ENCODE assay signal across 1 cellular context in the genomic region with DNA sequence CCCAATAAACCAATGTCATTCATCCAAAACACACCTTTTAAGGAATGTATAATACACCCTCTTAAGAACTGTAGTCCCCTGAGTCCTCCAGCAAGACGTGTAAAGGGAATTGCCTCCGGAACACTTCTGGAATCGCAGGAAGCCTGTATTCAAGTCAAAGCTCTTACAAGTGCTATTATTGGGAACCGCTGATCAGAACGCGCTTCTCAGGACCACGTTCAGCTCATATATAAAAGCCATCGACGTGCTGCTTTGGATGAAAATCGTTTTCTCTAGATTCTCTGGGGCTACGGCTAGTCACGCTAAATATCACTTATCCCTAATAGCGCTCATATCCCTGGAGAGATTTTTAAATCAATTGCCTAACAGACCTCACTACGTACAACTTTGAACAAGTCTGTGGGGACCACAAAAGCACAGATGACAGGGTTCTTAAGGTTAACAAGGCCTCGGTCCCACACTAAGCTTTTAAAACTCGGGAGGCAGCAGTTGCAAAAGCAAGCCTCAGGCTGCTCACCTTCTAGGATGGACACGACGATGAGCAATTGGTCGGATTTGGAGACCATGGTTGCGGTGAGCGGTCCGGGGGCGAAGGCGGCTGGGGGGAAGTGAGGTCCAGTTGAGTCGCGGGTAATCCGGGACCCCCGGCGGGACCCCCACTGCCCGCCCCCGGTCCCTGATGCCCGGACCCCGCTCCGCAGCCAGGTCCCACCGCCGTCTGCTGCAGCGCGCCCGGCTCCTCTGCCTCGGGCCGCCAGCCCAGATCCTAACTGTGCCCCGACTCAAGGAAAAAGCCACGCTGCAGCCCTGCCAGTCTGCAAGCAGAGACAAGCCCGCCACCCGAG.
TF ChIP-seq lines count a peak whose summit lies in the region.

No MANE protein-coding gene starts in this region.

TF ChIP-seq in HepG2, 621 proteins besides CTCF, POLR2A, EP300 and RAD21 (continued from another document and continues in another):
- TF ChIP-seq, protein P1, sequence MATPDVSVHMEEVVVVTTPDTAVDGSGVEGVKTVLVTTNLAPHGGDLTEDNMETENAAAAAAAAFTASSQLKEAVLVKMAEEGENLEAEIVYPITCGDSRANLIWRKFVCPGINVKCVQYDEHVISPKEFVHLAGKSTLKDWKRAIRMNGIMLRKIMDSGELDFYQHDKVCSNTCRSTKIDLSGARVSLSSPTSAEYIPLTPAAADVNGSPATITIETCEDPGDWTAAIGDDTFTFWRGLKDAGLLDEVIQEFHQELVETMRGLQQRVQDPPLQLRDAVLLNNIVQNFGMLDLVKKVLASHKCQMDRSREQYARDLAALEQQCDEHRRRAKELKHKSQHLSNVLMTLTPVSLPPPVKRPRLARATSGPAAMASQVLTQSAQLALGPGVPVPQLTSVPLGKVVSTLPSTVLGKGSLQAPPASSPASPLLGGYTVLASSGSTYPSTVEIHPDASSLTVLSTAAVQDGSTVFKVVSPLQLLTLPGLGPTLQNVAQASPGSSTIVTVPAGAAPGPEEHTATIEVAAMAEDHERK (CRISPR knock-in tag; IDR thresholded peaks at IDR 0.05; ENCODE audit: low read depth), result no peak
- TF ChIP-seq ARNTL (CRISPR knock-in tag; IDR thresholded peaks at IDR 0.05) (0 out of 2 replicates have a peak, but pooled peaks have one; percentile 36), GABPA (IDR thresholded peaks at IDR 0.05; ENCODE audit: low read depth, low read length) (no peak), GABPA (CRISPR knock-in tag; IDR thresholded peaks at IDR 0.05; ENCODE audit: low read depth) (no peak), ZNF256 (CRISPR knock-in tag; conservative IDR thresholded peaks at IDR 0.05) (0 out of 2 replicates have a peak, but pooled peaks have one; percentile 63), REPIN1 (CRISPR knock-in tag; IDR thresholded peaks at IDR 0.05; ENCODE audit: borderline replicate concordance, low read depth) (no peak), DMAP1 (CRISPR knock-in tag; IDR thresholded peaks at IDR 0.05) (no peak), U2AF2 (IDR thresholded peaks at IDR 0.05; ENCODE audit: low read depth, low read length) (no peak), ZNF17 (CRISPR knock-in tag; IDR thresholded peaks at IDR 0.05) (no peak), ZFP62 (CRISPR knock-in tag; IDR thresholded peaks at IDR 0.05) (no peak), ZNF460 (CRISPR knock-in tag; IDR thresholded peaks at IDR 0.05; ENCODE audit: borderline replicate concordance) (no peak)
- TF ChIP-seq, protein P2, sequence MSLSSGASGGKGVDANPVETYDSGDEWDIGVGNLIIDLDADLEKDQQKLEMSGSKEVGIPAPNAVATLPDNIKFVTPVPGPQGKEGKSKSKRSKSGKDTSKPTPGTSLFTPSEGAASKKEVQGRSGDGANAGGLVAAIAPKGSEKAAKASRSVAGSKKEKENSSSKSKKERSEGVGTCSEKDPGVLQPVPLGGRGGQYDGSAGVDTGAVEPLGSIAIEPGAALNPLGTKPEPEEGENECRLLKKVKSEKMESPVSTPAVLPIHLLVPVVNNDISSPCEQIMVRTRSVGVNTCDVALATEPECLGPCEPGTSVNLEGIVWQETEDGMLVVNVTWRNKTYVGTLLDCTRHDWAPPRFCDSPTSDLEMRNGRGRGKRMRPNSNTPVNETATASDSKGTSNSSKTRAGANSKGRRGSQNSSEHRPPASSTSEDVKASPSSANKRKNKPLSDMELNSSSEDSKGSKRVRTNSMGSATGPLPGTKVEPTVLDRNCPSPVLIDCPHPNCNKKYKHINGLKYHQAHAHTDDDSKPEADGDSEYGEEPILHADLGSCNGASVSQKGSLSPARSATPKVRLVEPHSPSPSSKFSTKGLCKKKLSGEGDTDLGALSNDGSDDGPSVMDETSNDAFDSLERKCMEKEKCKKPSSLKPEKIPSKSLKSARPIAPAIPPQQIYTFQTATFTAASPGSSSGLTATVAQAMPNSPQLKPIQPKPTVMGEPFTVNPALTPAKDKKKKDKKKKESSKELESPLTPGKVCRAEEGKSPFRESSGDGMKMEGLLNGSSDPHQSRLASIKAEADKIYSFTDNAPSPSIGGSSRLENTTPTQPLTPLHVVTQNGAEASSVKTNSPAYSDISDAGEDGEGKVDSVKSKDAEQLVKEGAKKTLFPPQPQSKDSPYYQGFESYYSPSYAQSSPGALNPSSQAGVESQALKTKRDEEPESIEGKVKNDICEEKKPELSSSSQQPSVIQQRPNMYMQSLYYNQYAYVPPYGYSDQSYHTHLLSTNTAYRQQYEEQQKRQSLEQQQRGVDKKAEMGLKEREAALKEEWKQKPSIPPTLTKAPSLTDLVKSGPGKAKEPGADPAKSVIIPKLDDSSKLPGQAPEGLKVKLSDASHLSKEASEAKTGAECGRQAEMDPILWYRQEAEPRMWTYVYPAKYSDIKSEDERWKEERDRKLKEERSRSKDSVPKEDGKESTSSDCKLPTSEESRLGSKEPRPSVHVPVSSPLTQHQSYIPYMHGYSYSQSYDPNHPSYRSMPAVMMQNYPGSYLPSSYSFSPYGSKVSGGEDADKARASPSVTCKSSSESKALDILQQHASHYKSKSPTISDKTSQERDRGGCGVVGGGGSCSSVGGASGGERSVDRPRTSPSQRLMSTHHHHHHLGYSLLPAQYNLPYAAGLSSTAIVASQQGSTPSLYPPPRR (CRISPR knock-in tag; IDR thresholded peaks at IDR 0.05; ENCODE audit: borderline replicate concordance), result 0 out of 2 replicates have a peak, but pooled peaks have one; percentile 6
- TF ChIP-seq, protein P3, sequence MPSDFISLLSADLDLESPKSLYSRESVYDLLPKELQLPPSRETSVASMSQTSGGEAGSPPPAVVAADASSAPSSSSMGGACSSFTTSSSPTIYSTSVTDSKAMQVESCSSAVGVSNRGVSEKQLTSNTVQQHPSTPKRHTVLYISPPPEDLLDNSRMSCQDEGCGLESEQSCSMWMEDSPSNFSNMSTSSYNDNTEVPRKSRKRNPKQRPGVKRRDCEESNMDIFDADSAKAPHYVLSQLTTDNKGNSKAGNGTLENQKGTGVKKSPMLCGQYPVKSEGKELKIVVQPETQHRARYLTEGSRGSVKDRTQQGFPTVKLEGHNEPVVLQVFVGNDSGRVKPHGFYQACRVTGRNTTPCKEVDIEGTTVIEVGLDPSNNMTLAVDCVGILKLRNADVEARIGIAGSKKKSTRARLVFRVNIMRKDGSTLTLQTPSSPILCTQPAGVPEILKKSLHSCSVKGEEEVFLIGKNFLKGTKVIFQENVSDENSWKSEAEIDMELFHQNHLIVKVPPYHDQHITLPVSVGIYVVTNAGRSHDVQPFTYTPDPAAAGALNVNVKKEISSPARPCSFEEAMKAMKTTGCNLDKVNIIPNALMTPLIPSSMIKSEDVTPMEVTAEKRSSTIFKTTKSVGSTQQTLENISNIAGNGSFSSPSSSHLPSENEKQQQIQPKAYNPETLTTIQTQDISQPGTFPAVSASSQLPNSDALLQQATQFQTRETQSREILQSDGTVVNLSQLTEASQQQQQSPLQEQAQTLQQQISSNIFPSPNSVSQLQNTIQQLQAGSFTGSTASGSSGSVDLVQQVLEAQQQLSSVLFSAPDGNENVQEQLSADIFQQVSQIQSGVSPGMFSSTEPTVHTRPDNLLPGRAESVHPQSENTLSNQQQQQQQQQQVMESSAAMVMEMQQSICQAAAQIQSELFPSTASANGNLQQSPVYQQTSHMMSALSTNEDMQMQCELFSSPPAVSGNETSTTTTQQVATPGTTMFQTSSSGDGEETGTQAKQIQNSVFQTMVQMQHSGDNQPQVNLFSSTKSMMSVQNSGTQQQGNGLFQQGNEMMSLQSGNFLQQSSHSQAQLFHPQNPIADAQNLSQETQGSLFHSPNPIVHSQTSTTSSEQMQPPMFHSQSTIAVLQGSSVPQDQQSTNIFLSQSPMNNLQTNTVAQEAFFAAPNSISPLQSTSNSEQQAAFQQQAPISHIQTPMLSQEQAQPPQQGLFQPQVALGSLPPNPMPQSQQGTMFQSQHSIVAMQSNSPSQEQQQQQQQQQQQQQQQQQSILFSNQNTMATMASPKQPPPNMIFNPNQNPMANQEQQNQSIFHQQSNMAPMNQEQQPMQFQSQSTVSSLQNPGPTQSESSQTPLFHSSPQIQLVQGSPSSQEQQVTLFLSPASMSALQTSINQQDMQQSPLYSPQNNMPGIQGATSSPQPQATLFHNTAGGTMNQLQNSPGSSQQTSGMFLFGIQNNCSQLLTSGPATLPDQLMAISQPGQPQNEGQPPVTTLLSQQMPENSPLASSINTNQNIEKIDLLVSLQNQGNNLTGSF (CRISPR knock-in tag; IDR thresholded peaks at IDR 0.05), result 0 out of 2 replicates have a peak, but pooled peaks have one; percentile 30
- TF ChIP-seq, protein P4, sequence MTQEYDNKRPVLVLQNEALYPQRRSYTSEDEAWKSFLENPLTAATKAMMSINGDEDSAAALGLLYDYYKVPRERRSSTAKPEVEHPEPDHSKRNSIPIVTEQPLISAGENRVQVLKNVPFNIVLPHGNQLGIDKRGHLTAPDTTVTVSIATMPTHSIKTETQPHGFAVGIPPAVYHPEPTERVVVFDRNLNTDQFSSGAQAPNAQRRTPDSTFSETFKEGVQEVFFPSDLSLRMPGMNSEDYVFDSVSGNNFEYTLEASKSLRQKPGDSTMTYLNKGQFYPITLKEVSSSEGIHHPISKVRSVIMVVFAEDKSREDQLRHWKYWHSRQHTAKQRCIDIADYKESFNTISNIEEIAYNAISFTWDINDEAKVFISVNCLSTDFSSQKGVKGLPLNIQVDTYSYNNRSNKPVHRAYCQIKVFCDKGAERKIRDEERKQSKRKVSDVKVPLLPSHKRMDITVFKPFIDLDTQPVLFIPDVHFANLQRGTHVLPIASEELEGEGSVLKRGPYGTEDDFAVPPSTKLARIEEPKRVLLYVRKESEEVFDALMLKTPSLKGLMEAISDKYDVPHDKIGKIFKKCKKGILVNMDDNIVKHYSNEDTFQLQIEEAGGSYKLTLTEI (CRISPR knock-in tag; conservative IDR thresholded peaks at IDR 0.05), result no peak
- TF ChIP-seq, protein P5, sequence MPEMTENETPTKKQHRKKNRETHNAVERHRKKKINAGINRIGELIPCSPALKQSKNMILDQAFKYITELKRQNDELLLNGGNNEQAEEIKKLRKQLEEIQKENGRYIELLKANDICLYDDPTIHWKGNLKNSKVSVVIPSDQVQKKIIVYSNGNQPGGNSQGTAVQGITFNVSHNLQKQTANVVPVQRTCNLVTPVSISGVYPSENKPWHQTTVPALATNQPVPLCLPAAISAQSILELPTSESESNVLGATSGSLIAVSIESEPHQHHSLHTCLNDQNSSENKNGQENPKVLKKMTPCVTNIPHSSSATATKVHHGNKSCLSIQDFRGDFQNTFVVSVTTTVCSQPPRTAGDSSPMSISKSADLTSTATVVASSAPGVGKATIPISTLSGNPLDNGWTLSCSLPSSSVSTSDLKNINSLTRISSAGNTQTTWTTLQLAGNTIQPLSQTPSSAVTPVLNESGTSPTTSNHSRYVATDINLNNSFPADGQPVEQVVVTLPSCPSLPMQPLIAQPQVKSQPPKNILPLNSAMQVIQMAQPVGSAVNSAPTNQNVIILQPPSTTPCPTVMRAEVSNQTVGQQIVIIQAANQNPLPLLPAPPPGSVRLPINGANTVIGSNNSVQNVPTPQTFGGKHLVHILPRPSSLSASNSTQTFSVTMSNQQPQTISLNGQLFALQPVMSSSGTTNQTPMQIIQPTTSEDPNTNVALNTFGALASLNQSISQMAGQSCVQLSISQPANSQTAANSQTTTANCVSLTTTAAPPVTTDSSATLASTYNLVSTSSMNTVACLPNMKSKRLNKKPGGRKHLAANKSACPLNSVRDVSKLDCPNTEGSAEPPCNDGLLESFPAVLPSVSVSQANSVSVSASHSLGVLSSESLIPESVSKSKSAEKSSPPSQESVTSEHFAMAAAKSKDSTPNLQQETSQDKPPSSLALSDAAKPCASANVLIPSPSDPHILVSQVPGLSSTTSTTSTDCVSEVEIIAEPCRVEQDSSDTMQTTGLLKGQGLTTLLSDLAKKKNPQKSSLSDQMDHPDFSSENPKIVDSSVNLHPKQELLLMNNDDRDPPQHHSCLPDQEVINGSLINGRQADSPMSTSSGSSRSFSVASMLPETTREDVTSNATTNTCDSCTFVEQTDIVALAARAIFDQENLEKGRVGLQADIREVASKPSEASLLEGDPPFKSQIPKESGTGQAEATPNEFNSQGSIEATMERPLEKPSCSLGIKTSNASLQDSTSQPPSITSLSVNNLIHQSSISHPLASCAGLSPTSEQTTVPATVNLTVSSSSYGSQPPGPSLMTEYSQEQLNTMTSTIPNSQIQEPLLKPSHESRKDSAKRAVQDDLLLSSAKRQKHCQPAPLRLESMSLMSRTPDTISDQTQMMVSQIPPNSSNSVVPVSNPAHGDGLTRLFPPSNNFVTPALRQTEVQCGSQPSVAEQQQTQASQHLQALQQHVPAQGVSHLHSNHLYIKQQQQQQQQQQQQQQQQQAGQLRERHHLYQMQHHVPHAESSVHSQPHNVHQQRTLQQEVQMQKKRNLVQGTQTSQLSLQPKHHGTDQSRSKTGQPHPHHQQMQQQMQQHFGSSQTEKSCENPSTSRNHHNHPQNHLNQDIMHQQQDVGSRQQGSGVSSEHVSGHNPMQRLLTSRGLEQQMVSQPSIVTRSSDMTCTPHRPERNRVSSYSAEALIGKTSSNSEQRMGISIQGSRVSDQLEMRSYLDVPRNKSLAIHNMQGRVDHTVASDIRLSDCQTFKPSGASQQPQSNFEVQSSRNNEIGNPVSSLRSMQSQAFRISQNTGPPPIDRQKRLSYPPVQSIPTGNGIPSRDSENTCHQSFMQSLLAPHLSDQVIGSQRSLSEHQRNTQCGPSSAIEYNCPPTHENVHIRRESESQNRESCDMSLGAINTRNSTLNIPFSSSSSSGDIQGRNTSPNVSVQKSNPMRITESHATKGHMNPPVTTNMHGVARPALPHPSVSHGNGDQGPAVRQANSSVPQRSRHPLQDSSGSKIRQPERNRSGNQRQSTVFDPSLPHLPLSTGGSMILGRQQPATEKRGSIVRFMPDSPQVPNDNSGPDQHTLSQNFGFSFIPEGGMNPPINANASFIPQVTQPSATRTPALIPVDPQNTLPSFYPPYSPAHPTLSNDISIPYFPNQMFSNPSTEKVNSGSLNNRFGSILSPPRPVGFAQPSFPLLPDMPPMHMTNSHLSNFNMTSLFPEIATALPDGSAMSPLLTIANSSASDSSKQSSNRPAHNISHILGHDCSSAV (CRISPR knock-in tag; IDR thresholded peaks at IDR 0.05; ENCODE audit: borderline replicate concordance), result no peak
- TF ChIP-seq, protein P6, sequence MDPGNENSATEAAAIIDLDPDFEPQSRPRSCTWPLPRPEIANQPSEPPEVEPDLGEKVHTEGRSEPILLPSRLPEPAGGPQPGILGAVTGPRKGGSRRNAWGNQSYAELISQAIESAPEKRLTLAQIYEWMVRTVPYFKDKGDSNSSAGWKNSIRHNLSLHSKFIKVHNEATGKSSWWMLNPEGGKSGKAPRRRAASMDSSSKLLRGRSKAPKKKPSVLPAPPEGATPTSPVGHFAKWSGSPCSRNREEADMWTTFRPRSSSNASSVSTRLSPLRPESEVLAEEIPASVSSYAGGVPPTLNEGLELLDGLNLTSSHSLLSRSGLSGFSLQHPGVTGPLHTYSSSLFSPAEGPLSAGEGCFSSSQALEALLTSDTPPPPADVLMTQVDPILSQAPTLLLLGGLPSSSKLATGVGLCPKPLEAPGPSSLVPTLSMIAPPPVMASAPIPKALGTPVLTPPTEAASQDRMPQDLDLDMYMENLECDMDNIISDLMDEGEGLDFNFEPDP (CRISPR knock-in tag; conservative IDR thresholded peaks at IDR 0.05), result no peak
- TF ChIP-seq, protein P7, sequence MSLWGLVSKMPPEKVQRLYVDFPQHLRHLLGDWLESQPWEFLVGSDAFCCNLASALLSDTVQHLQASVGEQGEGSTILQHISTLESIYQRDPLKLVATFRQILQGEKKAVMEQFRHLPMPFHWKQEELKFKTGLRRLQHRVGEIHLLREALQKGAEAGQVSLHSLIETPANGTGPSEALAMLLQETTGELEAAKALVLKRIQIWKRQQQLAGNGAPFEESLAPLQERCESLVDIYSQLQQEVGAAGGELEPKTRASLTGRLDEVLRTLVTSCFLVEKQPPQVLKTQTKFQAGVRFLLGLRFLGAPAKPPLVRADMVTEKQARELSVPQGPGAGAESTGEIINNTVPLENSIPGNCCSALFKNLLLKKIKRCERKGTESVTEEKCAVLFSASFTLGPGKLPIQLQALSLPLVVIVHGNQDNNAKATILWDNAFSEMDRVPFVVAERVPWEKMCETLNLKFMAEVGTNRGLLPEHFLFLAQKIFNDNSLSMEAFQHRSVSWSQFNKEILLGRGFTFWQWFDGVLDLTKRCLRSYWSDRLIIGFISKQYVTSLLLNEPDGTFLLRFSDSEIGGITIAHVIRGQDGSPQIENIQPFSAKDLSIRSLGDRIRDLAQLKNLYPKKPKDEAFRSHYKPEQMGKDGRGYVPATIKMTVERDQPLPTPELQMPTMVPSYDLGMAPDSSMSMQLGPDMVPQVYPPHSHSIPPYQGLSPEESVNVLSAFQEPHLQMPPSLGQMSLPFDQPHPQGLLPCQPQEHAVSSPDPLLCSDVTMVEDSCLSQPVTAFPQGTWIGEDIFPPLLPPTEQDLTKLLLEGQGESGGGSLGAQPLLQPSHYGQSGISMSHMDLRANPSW (CRISPR knock-in tag; IDR thresholded peaks at IDR 0.05; ENCODE audit: borderline replicate concordance), result no peak
